21 cellular contexts compared by ENCODE assay signal in genomic region chr6:27517238-27517637, GRCh38.
"Had no signal": no experiment of that assay in that cellular context is flagged by ENCODE, and none has a peak within 500 bp of the region (broad histone marks: within the 10 kb centered on the region; RNA-seq: fewer than 3 reads in every experiment).

No MANE protein-coding gene starts in this region.

- H3K9me3 Mint-ChIP-seq: immature natural killer cell; memory B cell; mesothelial cell of epicardium; natural killer cell treated with Interleukin-12 subunit alpha and Interleukin-12 subunit beta and Interleukin-15 and Interleukin-18, amount 100 ng/mL, for 72 hours; stimulated activated naive B cell treated with anti-CD40 and anti-IgM and Interleukin-4, amounts not matched to agents 10 μg/mL and 1 μg/mL and 100 μg/mL, for 72 hours; stimulated activated naive CD8-positive, alpha-beta T cell treated with anti-CD3 and anti-CD28 coated beads, Interleukin-15, amount 100 ng/mL, for 72 hours had no signal

- H3K36me3 Mint-ChIP-seq: immature natural killer cell; memory B cell; mesothelial cell of epicardium; natural killer cell treated with Interleukin-12 subunit alpha and Interleukin-12 subunit beta and Interleukin-15 and Interleukin-18, amount 100 ng/mL, for 72 hours had no signal

- ATAC-seq: esophagus mucosa; gastrocnemius medialis; lower lobe of right lung; natural killer cell treated with Interleukin-12 subunit alpha and Interleukin-12 subunit beta and Interleukin-15 and Interleukin-18, amount 100 ng/mL, for 72 hours; stimulated activated naive B cell treated with anti-CD40 and anti-IgM and Interleukin-4, amounts not matched to agents 10 μg/mL and 1 μg/mL and 100 μg/mL, for 72 hours; stimulated activated naive CD8-positive, alpha-beta T cell treated with anti-CD3 and anti-CD28 coated beads, Interleukin-15, amount 100 ng/mL, for 72 hours had no signal

- DNase-seq: cortex of kidney; dorsolateral prefrontal cortex; effector memory CD4-positive, alpha-beta T cell; gastrocnemius medialis; immature natural killer cell; left ventricle myocardium inferior; lower lobe of right lung; posterior cingulate gyrus; sigmoid colon; stimulated activated CD4-positive, alpha-beta T cell treated with anti-CD3 and anti-CD28 coated beads, Interleukin-2, amount 100 ng/mL, for 24 hours; stimulated activated CD4-positive, alpha-beta T cell treated with anti-CD3 and anti-CD28 coated beads, Interleukin-4, amount 100 ng/mL, for 4 hours; stimulated activated naive B cell treated with anti-CD40 and anti-IgM and Interleukin-4, amounts not matched to agents 10 μg/mL and 1 μg/mL and 100 μg/mL, for 72 hours; stimulated activated naive CD8-positive, alpha-beta T cell treated with anti-CD3 and anti-CD28 coated beads, Interleukin-15, amount 100 ng/mL, for 72 hours; testis had no signal

- H3K9me3 ChIP-seq: gastrocnemius medialis, left ventricle myocardium inferior, lower lobe of right lung, neutrophil, sigmoid colon, testis, tibial nerve had no signal

- H3K27me3 ChIP-seq: testis had no signal

- H3K4me3 ChIP-seq: gastrocnemius medialis, left ventricle myocardium inferior, lower lobe of right lung, sigmoid colon, skin epidermis, testis, tibial nerve had no signal

- H3K27ac Mint-ChIP-seq: immature natural killer cell; memory B cell; mesothelial cell of epicardium; natural killer cell treated with Interleukin-12 subunit alpha and Interleukin-12 subunit beta and Interleukin-15 and Interleukin-18, amount 100 ng/mL, for 72 hours; stimulated activated naive B cell treated with anti-CD40 and anti-IgM and Interleukin-4, amounts not matched to agents 10 μg/mL and 1 μg/mL and 100 μg/mL, for 72 hours; stimulated activated naive CD8-positive, alpha-beta T cell treated with anti-CD3 and anti-CD28 coated beads, Interleukin-15, amount 100 ng/mL, for 72 hours had no signal

- H3K36me3 ChIP-seq: gastrocnemius medialis, left ventricle myocardium inferior, lower lobe of right lung, neutrophil, sigmoid colon, tibial nerve had no signal

- H3K4me3 Mint-ChIP-seq: memory B cell; mesothelial cell of epicardium; natural killer cell treated with Interleukin-12 subunit alpha and Interleukin-12 subunit beta and Interleukin-15 and Interleukin-18, amount 100 ng/mL, for 72 hours; stimulated activated naive B cell treated with anti-CD40 and anti-IgM and Interleukin-4, amounts not matched to agents 10 μg/mL and 1 μg/mL and 100 μg/mL, for 72 hours; stimulated activated naive CD8-positive, alpha-beta T cell treated with anti-CD3 and anti-CD28 coated beads, Interleukin-15, amount 100 ng/mL, for 72 hours had no signal

- H3K4me1 ChIP-seq: testis had no signal

- H3K27ac ChIP-seq: gastrocnemius medialis, left ventricle myocardium inferior, lower lobe of right lung, neutrophil, skin epidermis, testis, tibial nerve had no signal
